1 cellular context compared by ENCODE assay signal in genomic region chr15:34337557-34338306, GRCh38.
TF ChIP-seq lines count a peak whose summit lies in the region.

Gene SLC12A6 (minus strand): TSS chr15:34337781. CDS start chr15:34336680, 1,101 bp downstream.

TF ChIP-seq in HepG2, 621 proteins besides CTCF, POLR2A, EP300 and RAD21 (continued from another document and continues in another):
- peak; percentile 16; the same call in 1 of the 2 replicates for TF ChIP-seq ZHX1 (CRISPR knock-in tag; IDR thresholded peaks at IDR 0.05; ENCODE audit: low read depth)
- 0 out of 2 replicates have a peak, but pooled peaks have one; percentile 42 for TF ChIP-seq TFDP1 (CRISPR knock-in tag; IDR thresholded peaks at IDR 0.05; ENCODE audit: borderline replicate concordance)
- no peak for TF ChIP-seq RORA (CRISPR knock-in tag; IDR thresholded peaks at IDR 0.05)
- TF ChIP-seq TFDP2 (CRISPR knock-in tag; IDR thresholded peaks at IDR 0.05) = no peak
- TF ChIP-seq ZNF740 (CRISPR knock-in tag; IDR thresholded peaks at IDR 0.05) = 0 out of 2 replicates have a peak, but pooled peaks have one; percentile 23
- TF ChIP-seq FOXA3 (CRISPR knock-in tag; IDR thresholded peaks at IDR 0.05) = peak; percentile 68
- 0 out of 2 replicates have a peak, but pooled peaks have one; percentile 33 for TF ChIP-seq HOXD1 (CRISPR knock-in tag; IDR thresholded peaks at IDR 0.05)
- no peak for TF ChIP-seq RFXANK (CRISPR knock-in tag; IDR thresholded peaks at IDR 0.05)
- 0 out of 2 replicates have a peak, but pooled peaks have one; percentile 15 for TF ChIP-seq ZNF710 (CRISPR knock-in tag; IDR thresholded peaks at IDR 0.05; ENCODE audit: borderline replicate concordance)
- 0 out of 2 replicates have a peak, but pooled peaks have one; percentile 55 for TF ChIP-seq ZSCAN31 (CRISPR knock-in tag; IDR thresholded peaks at IDR 0.05; ENCODE audit: low read depth)
- TF ChIP-seq ZNF574 (CRISPR knock-in tag; IDR thresholded peaks at IDR 0.05) = peak; percentile 63
- TF ChIP-seq RBFOX2 (IDR thresholded peaks at IDR 0.05; ENCODE audit: low read depth, low read length) = peak; percentile 92
- TF ChIP-seq POLR2AphosphoS5 (IDR thresholded peaks at IDR 0.05; ENCODE audit: low read depth, low read length) = peak; percentile 41
- TF ChIP-seq MYC (CRISPR knock-in tag; IDR thresholded peaks at IDR 0.05; ENCODE audit: borderline replicate concordance) = peak; percentile 37; the same call in 1 of the 2 replicates
- TF ChIP-seq HNF1A (IDR thresholded peaks at IDR 0.05; ENCODE audit: low read depth) = no peak
- 0 out of 2 replicates have a peak, but pooled peaks have one; percentile 22 for TF ChIP-seq HNF1A (CRISPR knock-in tag; IDR thresholded peaks at IDR 0.05; ENCODE audit: borderline replicate concordance)
- TF ChIP-seq ETV5 (CRISPR knock-in tag; IDR thresholded peaks at IDR 0.05; ENCODE audit: borderline replicate concordance) = no peak
- TF ChIP-seq HDAC1 (CRISPR knock-in tag; IDR thresholded peaks at IDR 0.05) = peak; percentile 86
- peak; percentile 68 for TF ChIP-seq HNRNPLL (IDR thresholded peaks at IDR 0.05; ENCODE audit: low read depth, low read length, poor library complexity, severe bottlenecking)
- peak; percentile 90 for TF ChIP-seq ZNF143 (CRISPR knock-in tag; IDR thresholded peaks at IDR 0.05)
- 0 out of 2 replicates have a peak, but pooled peaks have one; percentile 5 for TF ChIP-seq EED (CRISPR knock-in tag; IDR thresholded peaks at IDR 0.05)
- TF ChIP-seq FOXO1 (CRISPR knock-in tag; IDR thresholded peaks at IDR 0.05) = peak; percentile 48; the same call in 1 of the 2 replicates
- TF ChIP-seq FOXK1 (CRISPR knock-in tag; IDR thresholded peaks at IDR 0.05; ENCODE audit: borderline replicate concordance, low read depth) = peak; percentile 64
- TF ChIP-seq SUZ12 (IDR thresholded peaks at IDR 0.05; ENCODE audit: low read depth, low read length) = peak; percentile 61
- peak; percentile 91; the same call in 1 of the 2 replicates for TF ChIP-seq SIN3A (IDR thresholded peaks at IDR 0.05; ENCODE audit: borderline replicate concordance, low read depth, low read length)
- TF ChIP-seq E2F5 (CRISPR knock-in tag; conservative IDR thresholded peaks at IDR 0.05) = 0 out of 2 replicates have a peak, but pooled peaks have one; percentile 28
- peak; percentile 47; the same call in 1 of the 2 replicates for TF ChIP-seq PHF20 (CRISPR knock-in tag; IDR thresholded peaks at IDR 0.05)
- TF ChIP-seq ZNF142 (CRISPR knock-in tag; IDR thresholded peaks at IDR 0.05) = no peak
- peak; percentile 87 for TF ChIP-seq ZBTB14 (CRISPR knock-in tag; IDR thresholded peaks at IDR 0.05)
- TF ChIP-seq PTBP1 (IDR thresholded peaks at IDR 0.05; ENCODE audit: low read depth, low read length, poor library complexity, severe bottlenecking) = peak; percentile 43
- no peak for TF ChIP-seq KLF13 (CRISPR knock-in tag; IDR thresholded peaks at IDR 0.05)
